Comparison of ENCODE assay signal across 2 cellular contexts in genomic region chr1:107689157-107689556, GRCh38.
TF ChIP-seq lines count a peak whose summit lies in the region.

No MANE protein-coding gene starts in this region.

TF ChIP-seq in HepG2, 621 proteins besides CTCF, POLR2A, EP300 and RAD21 (continued from another document):
- no peak for TF ChIP-seq ZNF512 (CRISPR knock-in tag; IDR thresholded peaks at IDR 0.05)
- no peak for TF ChIP-seq REPIN1 (CRISPR knock-in tag; IDR thresholded peaks at IDR 0.05; ENCODE audit: borderline replicate concordance, low read depth)
- TF ChIP-seq RBM39 (IDR thresholded peaks at IDR 0.05; ENCODE audit: low read depth, low read length, poor library complexity, severe bottlenecking): no peak
TF ChIP-seq in HepG2: peak in this region for 0.

TF ChIP-seq in SK-N-SH treated with all-trans-retinoic acid at 6 μM for 48 hours, 23 proteins besides CTCF, POLR2A, EP300 and RAD21 (continued from another document):
- TF ChIP-seq CSRNP3 (CRISPR knock-in tag; IDR thresholded peaks at IDR 0.05) (no peak), ESRRG (CRISPR knock-in tag; IDR thresholded peaks at IDR 0.05) (no peak), ZFP30 (CRISPR knock-in tag; IDR thresholded peaks at IDR 0.05) (no peak), ZNF8 (CRISPR knock-in tag; IDR thresholded peaks at IDR 0.05) (no peak), PATZ1 (CRISPR knock-in tag; IDR thresholded peaks at IDR 0.05; ENCODE audit: borderline replicate concordance) (no peak), GLIS3 (CRISPR knock-in tag; IDR thresholded peaks at IDR 0.05) (no peak), ZNF565 (CRISPR knock-in tag; conservative IDR thresholded peaks at IDR 0.05; ENCODE audit: low read depth) (no peak), TOX (CRISPR knock-in tag; IDR thresholded peaks at IDR 0.05; ENCODE audit: borderline replicate concordance) (no peak), POU6F1 (CRISPR knock-in tag; IDR thresholded peaks at IDR 0.05; ENCODE audit: borderline replicate concordance, low read depth) (no peak), PPARA (CRISPR knock-in tag; IDR thresholded peaks at IDR 0.05; ENCODE audit: borderline replicate concordance) (no peak), TSHZ2 (CRISPR knock-in tag; IDR thresholded peaks at IDR 0.05) (no peak), OSR1 (CRISPR knock-in tag; IDR thresholded peaks at IDR 0.05) (no peak)
